21 cellular contexts compared by ENCODE assay signal in genomic region chr1:42328047-42328625, GRCh38. TPM values are rescaled to one million over a fixed set of nuclear protein-coding genes. Genes with fewer than 3 reads are reported as not detected.
"Had no signal": no experiment of that assay in that cellular context is flagged by ENCODE, and none has a peak within 500 bp of the region (broad histone marks: within the 10 kb centered on the region; RNA-seq: fewer than 3 reads in every experiment).

No MANE protein-coding gene starts in this region.

- ATAC-seq: activated CD4-positive, alpha-beta T cell treated with anti-CD3 and anti-CD28 coated beads for 36 hours; activated CD8-positive, alpha-beta T cell treated with anti-CD3 and anti-CD28 coated beads for 36 hours; activated T-cell treated with anti-CD3 and anti-CD28 coated beads, Interleukin-2, amount 50 U/mL, for 72 hours had no signal

- H3K36me3 ChIP-seq: brain microvascular endothelial cell, cardiac muscle cell had no signal

- DNase-seq: activated CD4-positive, alpha-beta T cell treated with anti-CD3 and anti-CD28 coated beads for 36 hours; activated CD8-positive, alpha-beta memory T cell treated with anti-CD3 and anti-CD28 coated beads, Interleukin-2, amount 50 U/mL, for 4 hours; activated CD8-positive, alpha-beta T cell treated with anti-CD3 and anti-CD28 coated beads for 36 hours; activated gamma-delta T cell treated with Interleukin-2 at 50 U/mL for 16 hours; activated naive CD4-positive, alpha-beta T cell treated with anti-CD3 and anti-CD28 coated beads, Interleukin-2, amount 10 ng/mL, durations not matched to agents 7 days and 5 days; activated naive CD8-positive, alpha-beta T cell treated with anti-CD3 and anti-CD28 coated beads for 36 hours; activated T-cell treated with anti-CD3 and anti-CD28 coated beads, Interleukin-2, amount 50 U/mL, for 72 hours; brain microvascular endothelial cell; Karpas-422; NCI-H146; NCI-H187 treated with DMSO at 0.1 percent for 48 hours; NCI-H2081 treated with DMSO at 0.1 percent for 48 hours; NCI-H2171; NCI-H2227 treated with DMSO at 0.1 percent for 48 hours; NCI-H446 treated with DMSO at 0.1 percent for 48 hours; NCI-H524 treated with DMSO at 0.1 percent for 48 hours; NCI-H82; SIG-M5 had no signal

- H3K27ac ChIP-seq: brain microvascular endothelial cell, cardiac muscle cell, VCaP had no signal

- H3K27me3 ChIP-seq: brain microvascular endothelial cell, cardiac muscle cell had no signal

- H3K4me3 ChIP-seq: cardiac muscle cell had no signal

RNA-seq across cellular contexts. Expression of gene RIMKLA, which starts 52.5 kb away (rescaled TPM):
- total RNA-seq: OCI-LY7 had no signal
